27 cellular contexts compared by ENCODE assay signal in the genomic region with DNA sequence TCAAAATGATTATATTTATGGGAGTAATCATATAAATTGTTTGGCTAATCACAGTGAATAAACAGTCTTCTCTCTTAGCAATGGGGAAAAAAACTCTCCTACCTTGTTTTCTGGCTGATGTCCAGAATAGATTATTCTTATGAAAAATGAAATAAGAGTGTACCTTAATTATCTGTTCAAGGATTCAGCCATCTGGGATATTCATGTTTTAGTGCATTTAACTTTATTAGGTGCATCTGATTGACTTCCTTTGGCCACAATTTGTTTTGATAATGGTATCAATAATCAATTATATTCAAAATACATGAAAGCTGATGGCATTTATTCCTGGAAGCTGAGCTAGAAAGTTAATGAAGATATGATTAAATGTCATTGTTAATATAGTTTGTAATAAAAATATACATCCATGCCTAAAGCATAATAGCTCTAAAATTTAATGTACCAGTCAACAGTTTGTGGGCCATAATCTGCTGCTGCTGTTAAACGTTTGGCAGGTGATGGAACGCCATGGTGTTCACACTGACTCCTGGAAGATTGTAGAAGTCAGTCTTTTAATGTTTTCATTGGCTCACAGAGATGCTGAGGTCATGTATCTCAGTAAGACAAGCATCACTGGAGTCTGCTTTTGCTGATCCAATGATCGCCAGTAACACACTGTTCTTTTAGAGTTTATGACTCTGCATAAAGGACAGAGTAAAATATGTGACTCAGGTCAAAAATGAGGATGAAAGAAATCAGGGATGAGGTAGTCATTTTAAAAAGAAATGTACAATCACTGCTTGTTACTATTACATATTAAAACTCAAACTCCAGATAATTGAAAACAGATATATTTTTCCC.
"Had no signal": no experiment of that assay in that cellular context is flagged by ENCODE, and none has a peak within 500 bp of the region (broad histone marks: within the 10 kb centered on the region; RNA-seq: fewer than 3 reads in every experiment).

No MANE protein-coding gene starts in this region.

- ATAC-seq: activated CD4-positive, CD25-positive, alpha-beta regulatory T cell treated with anti-CD3 and anti-CD28 coated beads, Interleukin-2, amount 50 U/mL, for 24 hours; effector memory CD8-positive, alpha-beta T cell; gastrocnemius medialis; left cardiac atrium; left ventricle myocardium superior; right cardiac atrium; stimulated activated naive CD8-positive, alpha-beta T cell treated with anti-CD3 and anti-CD28 coated beads, Interleukin-15, Interleukin-2, amounts not matched to agents 100 U/mL and 50 U/mL, for 24 hours had no signal

- H3K36me3 ChIP-seq: adrenal gland, gastrocnemius medialis, thoracic aorta, uterus, WERI-Rb-1 had no signal

- H3K27ac ChIP-seq: adrenal gland, gastrocnemius medialis, thoracic aorta, uterus, WERI-Rb-1 had no signal

- H3K4me3 ChIP-seq: adrenal gland, gastrocnemius medialis, thoracic aorta, uterus had no signal

- DNase-seq: activated CD4-positive, alpha-beta memory T cell treated with anti-CD3 and anti-CD28 coated beads for 36 hours; activated CD4-positive, alpha-beta T cell treated with anti-CD3 and anti-CD28 coated beads, Interleukin-2, amount 10 ng/mL, durations not matched to agents 24 days and 14 days; activated CD8-positive, alpha-beta memory T cell treated with anti-CD3 and anti-CD28 coated beads, Interleukin-2, amount 50 U/mL, for 4 hours; activated effector memory CD4-positive, alpha-beta T cell treated with anti-CD3 and anti-CD28 coated beads, Interleukin-2, amount 50 U/mL, for 16 hours; activated naive CD4-positive, alpha-beta T cell treated with anti-CD3 and anti-CD28 coated beads for 36 hours; activated naive CD8-positive, alpha-beta T cell treated with anti-CD3 and anti-CD28 coated beads for 36 hours; activated T-cell treated with anti-CD3 and anti-CD28 coated beads, Interleukin-2, amount 50 U/mL, for 1 hour; adrenal gland; aorta; caudate nucleus; cortex of kidney; effector memory CD8-positive, alpha-beta T cell; erythroblast; gastrocnemius medialis; glutamatergic neuron; islet precursor cell; left cardiac atrium; left ventricle myocardium superior; posterior cingulate gyrus; right cardiac atrium; stimulated activated CD4-positive, alpha-beta T cell treated with anti-CD3 and anti-CD28 coated beads, Interleukin-2, amount 100 ng/mL, for 48 hours; stimulated activated naive CD8-positive, alpha-beta T cell treated with anti-CD3 and anti-CD28 coated beads, Interleukin-15, Interleukin-2, amounts not matched to agents 100 U/mL and 50 U/mL, for 24 hours; trophoblast cell; uterus; WERI-Rb-1 had no signal

- H3K27me3 ChIP-seq: adrenal gland, gastrocnemius medialis, uterus had no signal
